ENCODE assay signal across 28 cellular contexts in genomic region chr4:1778642-1779392, GRCh38. TPM values are rescaled to one million over a fixed set of nuclear protein-coding genes. Genes with fewer than 3 reads are reported as not detected.
DNase-seq lines count a peak whose midpoint lies in the region; ATAC-seq and TF ChIP-seq lines count a peak whose summit lies in the region.
"Had no signal": no experiment of that assay in that cellular context is flagged by ENCODE, and none has a peak within 500 bp of the region (broad histone marks: within the 10 kb centered on the region; RNA-seq: fewer than 3 reads in every experiment).

No MANE protein-coding gene starts in this region.

- peak overlapping the region; percentile 38 for H3K4me3 Mint-ChIP-seq in neural progenitor cell
- H3K4me3 Mint-ChIP-seq in T-helper 17 cell: no peak overlapping the region
- H3K4me3 Mint-ChIP-seq: activated B cell treated with CpG ODN at 0.5 μM for 24 hours; activated CD8-positive, alpha-beta memory T cell treated with anti-CD3 and anti-CD28 coated beads, Interleukin-2, amount 10 ng/mL, durations not matched to agents 7 days and 5 days; activated T-cell treated with anti-CD3 and anti-CD28 coated beads, Interleukin-2, amount 50 U/mL, for 72 hours; HFFc6; naive thymus-derived CD4-positive, alpha-beta T cell; stimulated activated naive CD8-positive, alpha-beta T cell treated with anti-CD3 and anti-CD28 coated beads, Interleukin-15, amount 100 ng/mL, for 72 hours had no signal

- DNase-seq in COLO668 (lab: John Stamatoyannopoulos, UW; ENCODE audit: unreplicated experiment) (peak; percentile 25), caudate nucleus (lab: John Stamatoyannopoulos, UW) (no peak), neural progenitor cell (ENCODE audit: low spot score) (no peak), T-helper 17 cell (no peak), NCI-H128 (lab: John Stamatoyannopoulos, UW; ENCODE audit: unreplicated experiment) (no peak), AG08396 (ENCODE audit: low spot score) (no peak)
- DNase-seq: ACHN; activated B cell treated with CpG ODN at 0.5 μM for 24 hours; activated CD8-positive, alpha-beta memory T cell treated with anti-CD3 and anti-CD28 coated beads, Interleukin-2, amount 10 ng/mL, durations not matched to agents 7 days and 5 days; activated naive CD4-positive, alpha-beta T cell; activated T-cell treated with anti-CD3 and anti-CD28 coated beads, Interleukin-2, amount 50 U/mL, for 72 hours; GDM1; left lung; naive thymus-derived CD4-positive, alpha-beta T cell; NCI-H1105; NCI-H2029 treated with DMSO at 0.1 percent for 48 hours; NCI-H446; Right ventricle myocardium superior; small intestine; stimulated activated CD4-positive, alpha-beta T cell treated with anti-CD3 and anti-CD28 coated beads, Interleukin-1b, Interleukin-23, amount 100 ng/mL, for 48 hours; stimulated activated CD8-positive, alpha-beta memory T cell treated with anti-CD3 and anti-CD28 coated beads, Interleukin-4, amount 100 ng/mL, for 48 hours; stimulated activated naive CD8-positive, alpha-beta T cell treated with anti-CD3 and anti-CD28 coated beads, Interleukin-15, amount 100 ng/mL, for 72 hours; T1000 had no signal

- H3K27ac ChIP-seq in HUES64 (ENCODE audit: low read depth, low read length) (peak overlapping the region; percentile 65; the same call in 1 of the 2 replicates), caudate nucleus (ENCODE audit: low read depth, low read length) (peak overlapping the region; percentile 44), neural progenitor cell (peak overlapping the region; percentile 49)
- H3K27ac ChIP-seq: left lung, thyroid gland had no signal

- H3K4me1 ChIP-seq in HUES64 (ENCODE audit: insufficient read depth, low read length) (peaks cover 17% of the 10 kb centered on the region), neural progenitor cell (peaks cover 35% of the 10 kb centered on the region)
- H3K4me1 ChIP-seq: left lung had no signal

- no peaks in the 10 kb centered on the region for H3K36me3 Mint-ChIP-seq in neural progenitor cell
- H3K36me3 Mint-ChIP-seq in T-helper 17 cell (ENCODE audit: low read depth): no peaks in the 10 kb centered on the region
- H3K36me3 Mint-ChIP-seq: activated CD8-positive, alpha-beta memory T cell treated with anti-CD3 and anti-CD28 coated beads, Interleukin-2, amount 10 ng/mL, durations not matched to agents 7 days and 5 days; naive thymus-derived CD4-positive, alpha-beta T cell had no signal

- no peak overlapping the region for H2AFZ ChIP-seq in neural progenitor cell (replicated peaks)

- 0 out of 2 replicates have a peak overlapping the region, but pooled peaks have one; percentile 28 for H3K9ac ChIP-seq in HUES64 (ENCODE audit: low read depth, low read length)
- H3K9ac ChIP-seq in neural progenitor cell: no peak overlapping the region

- H3K27ac Mint-ChIP-seq in neural progenitor cell: peak overlapping the region; percentile 92
- H3K27ac Mint-ChIP-seq in T-helper 17 cell: no peak overlapping the region
- H3K27ac Mint-ChIP-seq: activated B cell treated with CpG ODN at 0.5 μM for 24 hours; activated CD8-positive, alpha-beta memory T cell treated with anti-CD3 and anti-CD28 coated beads, Interleukin-2, amount 10 ng/mL, durations not matched to agents 7 days and 5 days; activated T-cell treated with anti-CD3 and anti-CD28 coated beads, Interleukin-2, amount 50 U/mL, for 72 hours; HFFc6; naive thymus-derived CD4-positive, alpha-beta T cell; stimulated activated naive CD8-positive, alpha-beta T cell treated with anti-CD3 and anti-CD28 coated beads, Interleukin-15, amount 100 ng/mL, for 72 hours had no signal

- H3K4me1 Mint-ChIP-seq in neural progenitor cell (peaks cover 33% of the 10 kb centered on the region), T-helper 17 cell (no peaks in the 10 kb centered on the region)
- H3K4me1 Mint-ChIP-seq: activated B cell treated with CpG ODN at 0.5 μM for 24 hours; activated CD8-positive, alpha-beta memory T cell treated with anti-CD3 and anti-CD28 coated beads, Interleukin-2, amount 10 ng/mL, durations not matched to agents 7 days and 5 days; stimulated activated naive CD8-positive, alpha-beta T cell treated with anti-CD3 and anti-CD28 coated beads, Interleukin-15, amount 100 ng/mL, for 72 hours had no signal

- H3K4me2 ChIP-seq in neural progenitor cell: peak overlapping the region; percentile 64

- H3K79me2 ChIP-seq in neural progenitor cell (ENCODE audit: low read depth): no peaks in the 10 kb centered on the region

- H3K9me3 ChIP-seq in HUES64 (ENCODE audit: insufficient read depth, low read depth, low read length) (no peaks in the 10 kb centered on the region), neural progenitor cell (ENCODE audit: low read depth) (no peaks in the 10 kb centered on the region), T-helper 17 cell (ENCODE audit: control insufficient read depth, low read length, poor library complexity, severe bottlenecking) (no peaks in the 10 kb centered on the region)
- H3K9me3 ChIP-seq: left lung, thyroid gland had no signal

- no peak overlapping the region for H3K4me3 ChIP-seq in HUES64 (ENCODE audit: low read length)
- H3K4me3 ChIP-seq in neural progenitor cell: no peak overlapping the region
- H3K4me3 ChIP-seq: left lung, thyroid gland had no signal

- ATAC-seq in GM18511 (IDR thresholded peaks at IDR 0.05; ENCODE audit: unreplicated experiment): no peak
- ATAC-seq in T-helper 17 cell: no peak
- ATAC-seq: activated CD8-positive, alpha-beta memory T cell treated with anti-CD3 and anti-CD28 coated beads, Interleukin-2, amount 10 ng/mL, durations not matched to agents 7 days and 5 days; activated T-cell treated with anti-CD3 and anti-CD28 coated beads, Interleukin-2, amount 50 U/mL, for 72 hours; naive thymus-derived CD4-positive, alpha-beta T cell; PC-3; stimulated activated naive CD8-positive, alpha-beta T cell treated with anti-CD3 and anti-CD28 coated beads, Interleukin-15, amount 100 ng/mL, for 72 hours had no signal

- WGBS in HUES64: 90% methylated on average over 18 of the region's 18 CpGs

- H3K27me3 ChIP-seq in HUES64 (ENCODE audit: insufficient read depth, low read length) (no peaks in the 10 kb centered on the region), neural progenitor cell (no peaks in the 10 kb centered on the region)
- H3K27me3 ChIP-seq: left lung, thyroid gland had no signal

- H3K36me3 ChIP-seq in HUES64 (ENCODE audit: insufficient read depth, low read length) (no peaks in the 10 kb centered on the region), neural progenitor cell (no peaks in the 10 kb centered on the region)
- H3K36me3 ChIP-seq: left lung, thyroid gland had no signal

- no peaks in the 10 kb centered on the region for H3K9me3 Mint-ChIP-seq in neural progenitor cell
- H3K9me3 Mint-ChIP-seq: activated B cell treated with CpG ODN at 0.5 μM for 24 hours; activated T-cell treated with anti-CD3 and anti-CD28 coated beads, Interleukin-2, amount 50 U/mL, for 72 hours; HFFc6; naive thymus-derived CD4-positive, alpha-beta T cell; stimulated activated naive CD8-positive, alpha-beta T cell treated with anti-CD3 and anti-CD28 coated beads, Interleukin-15, amount 100 ng/mL, for 72 hours had no signal

- peaks cover 15% of the 10 kb centered on the region for H3K27me3 Mint-ChIP-seq in neural progenitor cell (ENCODE audit: insufficient read depth, low read depth)
- peaks cover 8% of the 10 kb centered on the region for H3K27me3 Mint-ChIP-seq in T-helper 17 cell
- H3K27me3 Mint-ChIP-seq: activated CD8-positive, alpha-beta memory T cell treated with anti-CD3 and anti-CD28 coated beads, Interleukin-2, amount 10 ng/mL, durations not matched to agents 7 days and 5 days; naive thymus-derived CD4-positive, alpha-beta T cell had no signal

- TF ChIP-seq CTCF in neural progenitor cell (IDR thresholded peaks at IDR 0.05): no peak

- peaks cover 36% of the 10 kb centered on the region for H3F3A ChIP-seq in neural progenitor cell (ENCODE audit: low read depth)

- no peaks in the 10 kb centered on the region for H4K20me1 ChIP-seq in neural progenitor cell (ENCODE audit: low read depth)

RNA-seq across cellular contexts. Expression of gene FGFR3, which starts 14.3 kb away (rescaled TPM):
- 20.2 TPM for polyA plus RNA-seq in HUES64 (2013, experiment 1 of 2)
- 20.2 TPM for polyA plus RNA-seq in HUES64 (2013, experiment 2 of 2)
- total RNA-seq in neural progenitor cell (ENCODE audit: low replicate concordance) (4.8 and 17.0 TPM in 2 replicates), T-helper 17 cell (under 1 TPM in 1 of 2 donors, not detected in 1; 0.12 TPM)
- polyA plus RNA-seq: naive thymus-derived CD4-positive, alpha-beta T cell had no signal

RNA-seq across cellular contexts. Expression of gene TACC3, which starts 57.5 kb away (rescaled TPM):
- 127 TPM for polyA plus RNA-seq in HUES64 (2013, experiment 1 of 2)
- polyA plus RNA-seq in HUES64 (2013, experiment 2 of 2): 124 TPM
- total RNA-seq in neural progenitor cell (ENCODE audit: low replicate concordance) (68.4 and 115 TPM in 2 replicates), T-helper 17 cell (10 to 100 TPM; 73.4 to 91.8 TPM)

RNA-seq across cellular contexts. Expression of gene TMEM129, which starts 57.7 kb away (rescaled TPM):
- 19.0 TPM for polyA plus RNA-seq in HUES64 (2013, experiment 1 of 2)
- polyA plus RNA-seq in HUES64 (2013, experiment 2 of 2): 22.5 TPM
- total RNA-seq in neural progenitor cell (ENCODE audit: low replicate concordance): 14.1 and 55.4 TPM in 2 replicates
- 10 to 100 TPM; 18.4 to 18.5 TPM for total RNA-seq in T-helper 17 cell
